Comparison of ENCODE assay signal across 13 cellular contexts in the genomic region with DNA sequence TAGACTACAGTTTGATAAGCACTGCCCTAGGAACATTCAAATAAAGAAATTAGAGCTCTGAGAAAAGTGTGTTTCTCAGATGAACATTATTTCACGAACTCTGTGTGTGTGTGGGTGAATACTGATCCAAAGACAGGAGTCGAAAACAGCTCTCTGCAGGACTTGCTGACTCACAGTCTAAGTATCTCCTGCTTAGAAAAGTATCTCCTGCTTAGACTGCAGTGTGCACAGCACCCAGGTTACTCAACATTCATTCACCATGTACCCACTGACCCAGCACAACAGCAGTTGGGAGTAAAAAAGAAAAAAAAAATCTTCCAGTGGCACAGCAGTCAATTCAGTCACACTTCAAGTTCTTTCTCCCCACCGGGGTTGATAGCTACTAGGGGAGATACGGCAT. TPM values are rescaled to one million over a fixed set of nuclear protein-coding genes. Genes with fewer than 3 reads are reported as not detected.
DNase-seq lines count a peak whose midpoint lies in the region; ATAC-seq, FAIRE-seq and TF ChIP-seq lines count a peak whose summit lies in the region.
"Had no signal": no experiment of that assay in that cellular context is flagged by ENCODE, and none has a peak within 500 bp of the region (broad histone marks: within the 10 kb centered on the region; RNA-seq: fewer than 3 reads in every experiment).

No MANE protein-coding gene starts in this region.

- H3K27me3 Mint-ChIP-seq in natural killer cell (ENCODE audit: low read depth in 2 of 2): peaks cover 2 to 15% of the 10 kb centered on the region in 2 donors

- H3K4me1 ChIP-seq in left lung: peaks cover 4 to 7% of the 10 kb centered on the region in 2 donors
- H3K4me1 ChIP-seq in stomach: peaks cover 0 to 47% (median 21%) of the 10 kb centered on the region in 4 donors
- H3K4me1 ChIP-seq in aorta (ENCODE audit: control insufficient read depth in 1 of 2, insufficient read depth in 2 of 2, low read length in 2 of 2): no peaks in the 10 kb centered on the region

- in situ Hi-C loops in ACHN (cut with HindIII; ENCODE audit: low pct_ligation_motif_present, low pct_unique_long_range_greater_than_20kb, low sequenced_read_pairs): no loop called here

- ATAC-seq in left lung (peak; percentile 86), natural killer cell (no peak), aorta (ENCODE audit: low FRiP score) (no peak), GM18909 (IDR thresholded peaks at IDR 0.05; ENCODE audit: poor library complexity, unreplicated experiment) (no peak)
- ATAC-seq: T-cell had no signal

- peaks cover 17% of the 10 kb centered on the region for H3K36me3 Mint-ChIP-seq in natural killer cell

- H3K27ac Mint-ChIP-seq in natural killer cell: peak overlapping the region in 1 of 2 donors; percentile 8
- H3K27ac Mint-ChIP-seq: T-cell had no signal

- TF ChIP-seq EP300 in stomach (IDR thresholded peaks at IDR 0.05): no peak

- WGBS in stomach, 5 donors: 30 to 50% (median 46%) methylated on average over 4 of the region's 4 CpGs
- 16 to 51% methylated on average over 4 of the region's 4 CpGs for WGBS in aorta, 2 donors

- no peaks in the 10 kb centered on the region for H3K27me3 ChIP-seq in left lung
- no peaks in the 10 kb centered on the region for H3K27me3 ChIP-seq in stomach
- no peaks in the 10 kb centered on the region for H3K27me3 ChIP-seq in aorta (ENCODE audit: control insufficient read depth in 1 of 2, insufficient read depth in 2 of 2, low read length in 1 of 2)

- intact Hi-C loops in left lung (cut with DNase I) (loop anchor here in 1 of 2 donors (5.0 kb wide), 2 partner anchors 156 to 231 kb away; no protein-coding TSS in a partner anchor), stomach (cut with DNase I; ENCODE audit: low total_unique reads) (loop anchor here (5.0 kb wide), 2 partner anchors 156 to 236 kb away; no protein-coding TSS in a partner anchor), natural killer cell (cut with micrococcal nuclease) (no loop called here), aorta (cut with DNase I) (loop anchor here in 1 of 2 donors (10.0 kb wide), 1 partner anchor 228 kb away; no protein-coding TSS in a partner anchor)

- H3K36me3 ChIP-seq in left lung (peaks cover 0 to 29% of the 10 kb centered on the region in 2 donors), stomach (peaks cover 19 to 41% (median 37%) of the 10 kb centered on the region in 4 donors), aorta (ENCODE audit: control insufficient read depth in 1 of 2, insufficient read depth in 2 of 2, low read length in 1 of 2) (peaks cover 0 to 5% of the 10 kb centered on the region in 2 donors)

- no peak for TF ChIP-seq CTCF in left lung (IDR thresholded peaks at IDR 0.05)
- TF ChIP-seq CTCF in stomach (IDR thresholded peaks at IDR 0.05): no peak
- TF ChIP-seq CTCF in natural killer cell (IDR thresholded peaks at IDR 0.05): no peak

- H3K9me3 ChIP-seq in left lung: no peaks in the 10 kb centered on the region
- no peaks in the 10 kb centered on the region for H3K9me3 ChIP-seq in stomach
- no peaks in the 10 kb centered on the region for H3K9me3 ChIP-seq in aorta (ENCODE audit: control insufficient read depth, low read length)
- H3K9me3 ChIP-seq: upper lobe of left lung had no signal

- H3K9me3 Mint-ChIP-seq in natural killer cell: no peaks in the 10 kb centered on the region
- H3K9me3 Mint-ChIP-seq: T-cell had no signal

- FAIRE-seq in HTR-8/SVneo (lab: Jason Lieb, UNC): peak; percentile 42

- no peak overlapping the region for H3K4me3 ChIP-seq in left lung
- H3K4me3 ChIP-seq in stomach: no peak overlapping the region
- H3K4me3 ChIP-seq in aorta (ENCODE audit: low read length in 2 of 2): no peak overlapping the region
- H3K4me3 ChIP-seq: upper lobe of left lung had no signal

- DNase-seq in ACHN (peak; percentile 84), HTR-8/SVneo (ENCODE audit: insufficient read length, low spot score) (peak; percentile 49), caudate nucleus (lab: John Stamatoyannopoulos, UW) (peak in 11 of 61 donors; percentile 8 to 71 (median 23)), left lung (no peak), stomach (no peak), natural killer cell (no peak), aorta (no peak)
- DNase-seq: activated CD8-positive, alpha-beta memory T cell treated with anti-CD3 and anti-CD28 coated beads, Interleukin-2, amount 50 U/mL, for 4 hours; C1 segment of cervical spinal cord; T-cell; upper lobe of left lung had no signal

- no peak overlapping the region for H3K4me3 Mint-ChIP-seq in natural killer cell
- H3K4me3 Mint-ChIP-seq: T-cell had no signal

- H3K27ac ChIP-seq in caudate nucleus (ENCODE audit: low read depth, low read length) (peak overlapping the region; percentile 39), left lung (no peak overlapping the region), stomach (peak overlapping the region in 1 of 5 donors; percentile 29), aorta (ENCODE audit: low read depth in 1 of 2, low read length in 2 of 2) (no peak overlapping the region)
- H3K27ac ChIP-seq: KMS-11, upper lobe of left lung had no signal

- no peak for TF ChIP-seq POLR2A in stomach (IDR thresholded peaks at IDR 0.05)

- peaks cover 0 to 6% of the 10 kb centered on the region in 2 donors for H3K4me1 Mint-ChIP-seq in natural killer cell

RNA-seq across cellular contexts. Expression of a gene that starts 48.1 kb away (rescaled TPM):
- total RNA-seq in left lung (10 to 100 TPM; 20.8 to 23.2 TPM), stomach (100 to 1,000 TPM in 2 of 5 donors, 10 to 100 TPM in 2, 1 to 10 TPM in 1; 9.3 to 176 (median 99.1) TPM), natural killer cell (10 to 100 TPM; 39.0 to 52.7 (median 39.2) TPM), aorta (10 to 100 TPM; 19.0 to 22.0 TPM)
- polyA plus RNA-seq in stomach (10 to 100 TPM; 17.7 to 33.0 (median 19.5) TPM), aorta (10 to 100 TPM in 1 of 2 donors, 1 to 10 TPM in 1; 9.6 to 12.6 TPM)

Comparison
In these comparisons a context has a peak if more than half of its experiments do, and no peak if none do; other contexts are left out.
1. DNase-seq: peak in ACHN (single experiment) and HTR-8/SVneo (single experiment); none in left lung (0 of 2), stomach (single experiment), natural killer cell (single experiment) and aorta (0 of 2).